9 cellular contexts compared by ENCODE assay signal in genomic region chr1:225460737-225461532, GRCh38. TPM values are rescaled to one million over a fixed set of nuclear protein-coding genes. Genes with fewer than 3 reads are reported as not detected.
DNase-seq lines count a peak whose midpoint lies in the region; ATAC-seq and TF ChIP-seq lines count a peak whose summit lies in the region.
"Had no signal": no experiment of that assay in that cellular context is flagged by ENCODE, and none has a peak within 500 bp of the region (broad histone marks: within the 10 kb centered on the region; RNA-seq: fewer than 3 reads in every experiment).

No MANE protein-coding gene starts in this region.

- no peaks in the 10 kb centered on the region for H3K36me3 ChIP-seq in left ventricle myocardium inferior
- H3K36me3 ChIP-seq in upper lobe of right lung: no peaks in the 10 kb centered on the region
- H3K36me3 ChIP-seq: cardiac muscle cell had no signal

- H3K27ac ChIP-seq in left ventricle myocardium inferior (replicated peaks) (no peak overlapping the region), upper lobe of right lung (no peak overlapping the region)
- H3K27ac ChIP-seq: cardiac muscle cell had no signal

- intact Hi-C loops in cardiac septum (cut with DNase I): no loop called here
- intact Hi-C loops in left ventricle myocardium inferior (cut with micrococcal nuclease): no loop called here
- intact Hi-C loops in upper lobe of right lung (cut with DNase I): no loop called here

- TF ChIP-seq CTCF in left ventricle myocardium inferior (IDR thresholded peaks at IDR 0.05; ENCODE audit: borderline replicate concordance) (no peak), upper lobe of right lung (IDR thresholded peaks at IDR 0.05) (no peak)

- H3K27me3 ChIP-seq in left ventricle myocardium inferior (ENCODE audit: low read depth) (no peaks in the 10 kb centered on the region), upper lobe of right lung (no peaks in the 10 kb centered on the region)
- H3K27me3 ChIP-seq: cardiac muscle cell had no signal

- peak; percentile 60 for DNase-seq in cardiac septum (ENCODE audit: low spot score)
- DNase-seq in left ventricle myocardium inferior: no peak
- peak; percentile 77 for DNase-seq in activated effector memory CD4-positive, alpha-beta T cell treated with anti-CD3 and anti-CD28 coated beads, Interleukin-2, amount 50 U/mL, for 16 hours
- peak; percentile 74 for DNase-seq in mesenteric fat pad (ENCODE audit: low spot score)
- no peak for DNase-seq in upper lobe of right lung
- DNase-seq in GM19240 (ENCODE audit: insufficient read length, low spot score): no peak
- DNase-seq in HK-2 (ENCODE audit: unreplicated experiment): no peak
- DNase-seq in NCI-H2107 treated with DMSO at 0.1 percent for 48 hours (lab: John Stamatoyannopoulos, UW; ENCODE audit: unreplicated experiment): no peak

- ATAC-seq in upper lobe of right lung: peak; percentile 50

- no peaks in the 10 kb centered on the region for H3K9me3 ChIP-seq in left ventricle myocardium inferior (replicated peaks)
- no peaks in the 10 kb centered on the region for H3K9me3 ChIP-seq in upper lobe of right lung

- H3K4me3 ChIP-seq in left ventricle myocardium inferior (no peak overlapping the region), upper lobe of right lung (no peak overlapping the region)
- H3K4me3 ChIP-seq: cardiac muscle cell had no signal

- H3K4me1 ChIP-seq in left ventricle myocardium inferior (peaks cover 41% of the 10 kb centered on the region), upper lobe of right lung (peaks cover 8% of the 10 kb centered on the region)

RNA-seq across cellular contexts. Expression of gene LBR, which starts 33.1 kb away (rescaled TPM):
- total RNA-seq in cardiac septum (13.7 TPM), left ventricle myocardium inferior (8.9 TPM), mesenteric fat pad (55.3 TPM), upper lobe of right lung (55.2 TPM)

Comparison
In these comparisons a context has a peak if more than half of its experiments do, and no peak if none do; other contexts are left out.
1. DNase-seq: peak in cardiac septum (single experiment), activated effector memory CD4-positive, alpha-beta T cell treated with anti-CD3 and anti-CD28 coated beads, Interleukin-2, amount 50 U/mL, for 16 hours (single experiment) and mesenteric fat pad (single experiment); none in left ventricle myocardium inferior (single experiment), upper lobe of right lung (single experiment), GM19240 (single experiment), HK-2 (single experiment) and NCI-H2107 treated with DMSO at 0.1 percent for 48 hours (single experiment).